In the genomic region with DNA sequence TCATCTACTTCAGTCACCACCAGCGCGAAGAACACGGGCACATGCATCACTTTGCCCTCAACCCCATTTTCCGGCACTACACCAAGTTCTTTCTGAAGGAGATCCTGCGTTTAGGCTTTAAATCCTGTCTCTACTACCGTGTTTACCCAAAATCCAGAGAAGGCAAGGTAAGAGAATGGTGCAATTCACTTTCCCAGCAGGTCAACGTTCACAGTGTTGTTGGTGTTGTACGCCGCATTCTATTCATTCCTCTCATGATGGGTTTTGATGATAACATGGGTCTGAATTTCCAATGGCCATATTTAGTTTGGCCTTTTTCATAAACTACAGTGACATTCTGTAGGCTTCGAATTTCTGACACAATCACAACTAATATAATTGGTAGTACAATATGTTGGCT, we compare ENCODE assay signal across 28 cellular contexts.
"Had no signal": no experiment of that assay in that cellular context is flagged by ENCODE, and none has a peak within 500 bp of the region (broad histone marks: within the 10 kb centered on the region; RNA-seq: fewer than 3 reads in every experiment).

No MANE protein-coding gene starts in this region.

- H3K36me3 ChIP-seq: colonic mucosa, esophagus squamous epithelium, gastroesophageal sphincter had no signal

- H3K9me3 ChIP-seq: colonic mucosa, esophagus muscularis mucosa, esophagus squamous epithelium, gastrocnemius medialis, gastroesophageal sphincter, heart left ventricle, heart right ventricle had no signal

- FAIRE-seq: colon, endometrium, endothelial cell of umbilical vein, frontal cortex had no signal

- H3K27me3 ChIP-seq: colonic mucosa, dorsolateral prefrontal cortex, gastrocnemius medialis, heart left ventricle had no signal

- H3K27ac ChIP-seq: colonic mucosa, coronary artery, dorsolateral prefrontal cortex, epithelial cell of prostate, esophagus muscularis mucosa, esophagus squamous epithelium, foreskin keratinocyte, gastrocnemius medialis, gastroesophageal sphincter had no signal

- H3K4me3 ChIP-seq: colonic mucosa, coronary artery, dorsolateral prefrontal cortex, esophagus muscularis mucosa, esophagus squamous epithelium, gastrocnemius medialis, gastroesophageal sphincter, heart left ventricle, heart right ventricle had no signal

- H3K4me1 ChIP-seq: colonic mucosa, esophagus squamous epithelium, foreskin keratinocyte, gastroesophageal sphincter had no signal

- ATAC-seq: effector memory CD8-positive, alpha-beta T cell; esophagus mucosa; foreskin keratinocyte; gastrocnemius medialis; gastroesophageal sphincter; heart left ventricle; heart right ventricle had no signal

- DNase-seq: colonic mucosa; cortex of kidney; dermis blood vessel endothelial cell; dorsolateral prefrontal cortex; effector CD4-positive, alpha-beta T cell; effector CD8-positive, alpha-beta T cell; effector memory CD4-positive, alpha-beta T cell; effector memory CD8-positive, alpha-beta T cell; endodermal cell; erythroblast; esophagus squamous epithelium; foreskin fibroblast; foreskin keratinocyte; foreskin melanocyte; gastrocnemius medialis; glutamatergic neuron; head of caudate nucleus; heart left ventricle; heart right ventricle had no signal
